Comparison of ENCODE assay signal across 24 cellular contexts in the genomic region with DNA sequence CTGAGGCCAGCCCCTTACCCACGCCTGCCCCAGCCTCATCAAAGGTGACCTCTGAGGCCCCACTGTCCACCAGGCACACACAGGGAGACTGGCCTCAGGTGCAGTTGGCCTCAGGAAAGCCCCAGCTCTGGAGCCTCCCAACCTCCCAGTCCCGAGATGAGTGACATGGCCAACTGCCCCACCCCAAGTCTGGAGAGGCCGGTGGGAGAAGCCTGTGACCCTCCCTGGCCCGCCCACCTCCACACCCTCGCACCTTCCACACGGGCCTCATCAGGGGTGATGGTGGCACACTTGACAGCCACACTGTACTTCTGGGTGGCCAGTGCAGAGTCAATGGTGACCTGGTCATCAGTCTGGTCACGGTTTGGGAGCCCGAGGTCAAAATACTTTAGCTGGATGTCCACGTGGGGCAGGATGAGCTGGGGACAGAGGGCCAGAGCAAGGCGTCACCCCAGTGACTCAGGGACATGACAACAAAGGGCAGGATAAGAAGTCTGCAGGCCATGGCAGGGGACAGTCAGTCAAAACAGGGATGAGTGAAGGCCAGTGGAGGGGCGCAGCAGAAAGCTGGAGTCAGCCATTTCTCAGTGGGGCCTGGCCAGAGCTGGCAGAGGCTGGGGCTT. TPM values are rescaled to one million over a fixed set of nuclear protein-coding genes. Genes with fewer than 3 reads are reported as not detected.
A peak's percentile ranks its signal among the peaks of the same experiment; 100 is the strongest.
DNase-seq lines count a peak whose midpoint lies in the region; ATAC-seq and TF ChIP-seq lines count a peak whose summit lies in the region.
"Had no signal": no experiment of that assay in that cellular context is flagged by ENCODE, and none has a peak within 500 bp of the region (broad histone marks: within the 10 kb centered on the region; RNA-seq: fewer than 3 reads in every experiment).

No MANE protein-coding gene starts in this region.

- H3K4me1 ChIP-seq in gastroesophageal sphincter (peaks cover 0 to 30% (median 0%) of the 10 kb centered on the region in 3 donors), gastrocnemius medialis (peaks cover 15 to 23% of the 10 kb centered on the region in 2 donors)

- H3K36me3 ChIP-seq in gastroesophageal sphincter: peaks cover 0 to 61% of the 10 kb centered on the region in 2 donors
- H3K36me3 ChIP-seq in gastrocnemius medialis: peaks cover 0 to 45% of the 10 kb centered on the region in 2 donors

- no peak for TF ChIP-seq EP300 in gastroesophageal sphincter (IDR thresholded peaks at IDR 0.05)

- H3K4me3 ChIP-seq in gastroesophageal sphincter (no peak overlapping the region), gastrocnemius medialis (no peak overlapping the region)
- H3K4me3 ChIP-seq: MG63 had no signal

- H3K9me3 ChIP-seq in gastroesophageal sphincter (no peaks in the 10 kb centered on the region), gastrocnemius medialis (no peaks in the 10 kb centered on the region)
- H3K9me3 ChIP-seq: MG63 had no signal

- no peaks in the 10 kb centered on the region for H3K27me3 Mint-ChIP-seq in T-helper 2 cell treated with Interferon-gamma antibody and Interleukin-4, amounts not matched to agents 5 μg/mL and 100 μg/mL, for 36 hours (ENCODE audit: low read depth)
- H3K27me3 Mint-ChIP-seq: IgD-negative memory B cell had no signal

- H3K9me3 Mint-ChIP-seq in T-helper 2 cell treated with Interferon-gamma antibody and Interleukin-4, amounts not matched to agents 5 μg/mL and 100 μg/mL, for 36 hours: no peaks in the 10 kb centered on the region
- H3K9me3 Mint-ChIP-seq: CD14-positive monocyte, IgD-negative memory B cell had no signal

- H3K27me3 ChIP-seq in gastroesophageal sphincter: no peaks in the 10 kb centered on the region
- H3K27me3 ChIP-seq in gastrocnemius medialis: no peaks in the 10 kb centered on the region
- H3K27me3 ChIP-seq: MG63 had no signal

- DNase-seq in T-helper 2 cell treated with Interferon-gamma antibody and Interleukin-4, amounts not matched to agents 5 μg/mL and 100 μg/mL, for 36 hours (ENCODE audit: low spot score): no peak
- DNase-seq in T-helper 2 cell (no peak), Right ventricle myocardium superior (peak; percentile 14), left ventricle myocardium superior (no peak), gastrocnemius medialis (no peak), SKM-1 (lab: John Stamatoyannopoulos, UW; ENCODE audit: unreplicated experiment) (no peak)
- no peak for DNase-seq in activated effector memory CD4-positive, alpha-beta T cell treated with Interleukin-2 at 50 U/mL for 16 hours
- DNase-seq: AML-193, DMS79, H7, Kasumi-1, MG63, NCI-H1048, NCI-H1436, NCI-H1930, NCI-H226, NCI-H526, PC-3, RPMI8226 had no signal

- in situ Hi-C loops in gastrocnemius medialis (cut with MboI; ENCODE audit: low sequenced_read_pairs in 4 of 4): loop anchor here in 3 of 4 donors (25.0 kb wide), 1 partner anchor 328 kb away; a partner anchor contains a TSS

- ATAC-seq in Right ventricle myocardium superior (ENCODE audit: poor library complexity): no peak
- ATAC-seq in left ventricle myocardium superior: no peak
- no peak for ATAC-seq in gastroesophageal sphincter
- no peak for ATAC-seq in gastrocnemius medialis
- ATAC-seq: PC-3 had no signal

- H3K27ac Mint-ChIP-seq in T-helper 2 cell treated with Interferon-gamma antibody and Interleukin-4, amounts not matched to agents 5 μg/mL and 100 μg/mL, for 36 hours: peak overlapping the region; percentile 49

- TF ChIP-seq CTCF in gastroesophageal sphincter (IDR thresholded peaks at IDR 0.05): no peak
- TF ChIP-seq CTCF in gastrocnemius medialis (IDR thresholded peaks at IDR 0.05 in 4 of 5, conservative IDR thresholded peaks at IDR 0.05 in 1 of 5): no peak

- H3K27ac ChIP-seq in gastroesophageal sphincter (peak overlapping the region in 3 of 4 donors; percentile 24 to 48 (median 47)), gastrocnemius medialis (peak overlapping the region; percentile 55 to 99 (median 60))
- H3K27ac ChIP-seq: 22Rv1, HL-60 had no signal

- TF ChIP-seq POLR2A in gastroesophageal sphincter (IDR thresholded peaks at IDR 0.05): no peak
- no peak for TF ChIP-seq POLR2A in gastrocnemius medialis (IDR thresholded peaks at IDR 0.05)

- H3K4me1 Mint-ChIP-seq in T-helper 2 cell treated with Interferon-gamma antibody and Interleukin-4, amounts not matched to agents 5 μg/mL and 100 μg/mL, for 36 hours (ENCODE audit: low read depth): peaks cover 22% of the 10 kb centered on the region

- intact Hi-C loops in Right ventricle myocardium superior (cut with DNase I): no loop called here
- intact Hi-C loops in left ventricle myocardium superior (cut with micrococcal nuclease): no loop called here
- intact Hi-C loops in gastrocnemius medialis (cut with DNase I; ENCODE audit: low total_unique reads): no loop called here

- no peak overlapping the region for H3K4me3 Mint-ChIP-seq in T-helper 2 cell treated with Interferon-gamma antibody and Interleukin-4, amounts not matched to agents 5 μg/mL and 100 μg/mL, for 36 hours
- H3K4me3 Mint-ChIP-seq: CD14-positive monocyte had no signal

- 77 to 100% methylated on average over 1 to 4 of the region's 11 CpGs for WGBS in gastroesophageal sphincter (ENCODE audit: low coverage in 1 of 2), 2 donors

- peaks cover 70% of the 10 kb centered on the region for H3K36me3 Mint-ChIP-seq in T-helper 2 cell treated with Interferon-gamma antibody and Interleukin-4, amounts not matched to agents 5 μg/mL and 100 μg/mL, for 36 hours (ENCODE audit: low read depth)

RNA-seq across cellular contexts. Expression of a gene that starts 11.9 kb away (rescaled TPM):
- total RNA-seq in Right ventricle myocardium superior (1,067 TPM), left ventricle myocardium superior (1,172 TPM), gastroesophageal sphincter (100 to 1,000 TPM in 3 of 4 donors, 10 to 100 TPM in 1; 45.2 to 289 (median 132) TPM), gastrocnemius medialis (100 to 1,000 TPM; 349 to 547 (median 423) TPM)
